ENCODE assay signal across 24 cellular contexts in genomic region chr3:158642474-158643210, GRCh38. TPM values are rescaled to one million over a fixed set of nuclear protein-coding genes. Genes with fewer than 3 reads are reported as not detected.
DNase-seq lines count a peak whose midpoint lies in the region; ATAC-seq and TF ChIP-seq lines count a peak whose summit lies in the region.
"Had no signal": no experiment of that assay in that cellular context is flagged by ENCODE, and none has a peak within 500 bp of the region (broad histone marks: within the 10 kb centered on the region; RNA-seq: fewer than 3 reads in every experiment).

No MANE protein-coding gene starts in this region.

- TF ChIP-seq CTCF in lower lobe of right lung (IDR thresholded peaks at IDR 0.05), result no peak
- TF ChIP-seq CTCF in uterus (IDR thresholded peaks at IDR 0.05), result no peak

- H3K27ac ChIP-seq in ACC112 (ENCODE audit: low read depth, low read length) (no peak overlapping the region), lower lobe of right lung (peak overlapping the region; percentile 13), uterus (no peak overlapping the region)
- no peak overlapping the region for H3K27ac ChIP-seq in CD4-positive, alpha-beta memory T cell (ENCODE audit: low read depth, low read length)
- H3K27ac ChIP-seq: KMS-11, pancreas, right atrium auricular region had no signal

- H3K4me1 ChIP-seq in ACC112 (ENCODE audit: control insufficient read depth, insufficient read depth, low read length, unreplicated experiment) (peaks cover 8% of the 10 kb centered on the region), lower lobe of right lung (peaks cover 22% of the 10 kb centered on the region), uterus (no peaks in the 10 kb centered on the region)
- peaks cover 34% of the 10 kb centered on the region for H3K4me1 ChIP-seq in CD4-positive, alpha-beta memory T cell (ENCODE audit: insufficient read depth, low read length)

- H3K27ac Mint-ChIP-seq in CD4-positive, alpha-beta memory T cell, result peak overlapping the region in 5 of 7 donors; percentile 14 to 47 (median 33)
- peak overlapping the region; percentile 63 for H3K27ac Mint-ChIP-seq in activated CD4-positive, alpha-beta memory T cell treated with anti-CD3 and anti-CD28 coated beads for 36 hours
- H3K27ac Mint-ChIP-seq: dendritic cell treated with granulocyte-macrophage colony-stimulating factor and Interleukin-4, amounts not matched to agents 40 ng/mL and 50 ng/mL, for 4 days; T-helper 1 cell treated with Interleukin-12 subunit alpha and Interleukin-12 subunit beta and Interleukin-4 antibody, amounts not matched to agents 30 μg/mL and 1 μg/mL, for 36 hours had no signal

- no peaks in the 10 kb centered on the region for H3K27me3 Mint-ChIP-seq in CD4-positive, alpha-beta memory T cell
- no peaks in the 10 kb centered on the region for H3K27me3 Mint-ChIP-seq in activated CD4-positive, alpha-beta memory T cell treated with anti-CD3 and anti-CD28 coated beads for 36 hours
- H3K27me3 Mint-ChIP-seq: dendritic cell treated with granulocyte-macrophage colony-stimulating factor and Interleukin-4, amounts not matched to agents 40 ng/mL and 50 ng/mL, for 4 days; naive B cell had no signal

- peaks cover 5 to 16% of the 10 kb centered on the region in 2 donors for H3K36me3 Mint-ChIP-seq in CD4-positive, alpha-beta memory T cell
- peaks cover 7% of the 10 kb centered on the region for H3K36me3 Mint-ChIP-seq in activated CD4-positive, alpha-beta memory T cell treated with anti-CD3 and anti-CD28 coated beads for 36 hours
- H3K36me3 Mint-ChIP-seq: naive B cell had no signal

- H3K4me3 ChIP-seq in ACC112 (ENCODE audit: low read depth, low read length) (no peak overlapping the region), lower lobe of right lung (no peak overlapping the region), uterus (no peak overlapping the region)
- no peak overlapping the region for H3K4me3 ChIP-seq in CD4-positive, alpha-beta memory T cell (ENCODE audit: low read length in 2 of 2)
- H3K4me3 ChIP-seq: pancreas, right atrium auricular region, spleen had no signal

- H3K9me3 ChIP-seq in CD4-positive, alpha-beta memory T cell (ENCODE audit: control insufficient read depth in 1 of 2, low read length in 2 of 2), result no peaks in the 10 kb centered on the region
- H3K9me3 ChIP-seq in lower lobe of right lung, result no peaks in the 10 kb centered on the region
- no peaks in the 10 kb centered on the region for H3K9me3 ChIP-seq in uterus
- H3K9me3 ChIP-seq: pancreas, right atrium auricular region, spleen had no signal

- peaks cover 27% of the 10 kb centered on the region for H3K79me2 ChIP-seq in ACC112 (ENCODE audit: control insufficient read depth, insufficient read depth, low read length, unreplicated experiment)

- ATAC-seq in lower lobe of right lung (peak; percentile 70 to 82), left lobe of liver (no peak)
- ATAC-seq: activated naive CD4-positive, alpha-beta T cell treated with anti-CD3 and anti-CD28 coated beads, Interleukin-2, amount 50 U/mL, for 72 hours; pancreas had no signal

- H3K4me3 Mint-ChIP-seq in CD4-positive, alpha-beta memory T cell, result peak overlapping the region in 2 of 8 donors; percentile 43 to 80
- H3K4me3 Mint-ChIP-seq in activated CD4-positive, alpha-beta memory T cell treated with anti-CD3 and anti-CD28 coated beads for 36 hours, result no peak overlapping the region
- H3K4me3 Mint-ChIP-seq: dendritic cell treated with granulocyte-macrophage colony-stimulating factor and Interleukin-4, amounts not matched to agents 40 ng/mL and 50 ng/mL, for 4 days; T-helper 1 cell treated with Interleukin-12 subunit alpha and Interleukin-12 subunit beta and Interleukin-4 antibody, amounts not matched to agents 30 μg/mL and 1 μg/mL, for 36 hours had no signal

- no peak for DNase-seq in CD4-positive, alpha-beta memory T cell
- DNase-seq in activated CD4-positive, alpha-beta memory T cell treated with anti-CD3 and anti-CD28 coated beads for 36 hours, result no peak
- DNase-seq in lower lobe of right lung (no peak), left lobe of liver (ENCODE audit: low spot score) (no peak), uterus (no peak), cerebellum (ENCODE audit: low spot score) (no peak)
- DNase-seq: activated CD4-positive, CD25-positive, alpha-beta regulatory T cell treated with anti-CD3 and anti-CD28 coated beads, Interleukin-2, amount 50 U/mL, for 72 hours; aorta; DMS79; glutamatergic neuron; naive B cell; NCI-H1105; NCI-H1930; NCI-H69; pancreas; spleen; stimulated activated CD4-positive, alpha-beta T cell treated with anti-CD3 and anti-CD28 coated beads, Interleukin-4, amount 100 ng/mL, for 24 hours; stimulated activated naive CD4-positive, alpha-beta T cell had no signal

- POLR2A ChIA-PET in CD4-positive, alpha-beta memory T cell (lab: Charles Lee; ENCODE audit: partially characterized antibody), result interaction anchor here (1.7 to 2.4 kb wide), 2 partner anchors 72 to 159 kb away, joined by 9 to 13 read pairs; partner anchors contain the start of genes MFSD1 and MLF1
- POLR2A ChIA-PET in activated CD4-positive, alpha-beta memory T cell treated with anti-CD3 and anti-CD28 coated beads for 36 hours (lab: Charles Lee), result no interaction called here

- TF ChIP-seq POLR2A in uterus (IDR thresholded peaks at IDR 0.05), result no peak

- H3K36me3 ChIP-seq in ACC112 (ENCODE audit: insufficient read depth, low read length) (peaks cover 10% of the 10 kb centered on the region; the same call in 1 of the 2 replicates), lower lobe of right lung (peaks cover 18% of the 10 kb centered on the region), uterus (no peaks in the 10 kb centered on the region)
- H3K36me3 ChIP-seq in CD4-positive, alpha-beta memory T cell (ENCODE audit: insufficient read depth, low read length), result no peaks in the 10 kb centered on the region
- H3K36me3 ChIP-seq: pancreas, right atrium auricular region had no signal

- H2AFZ ChIP-seq in ACC112 (ENCODE audit: low read length, unreplicated experiment), result peak overlapping the region; percentile 78

- CTCF ChIA-PET in CD4-positive, alpha-beta memory T cell (lab: Charles Lee; ENCODE audit: partially characterized antibody), result interaction anchor here (1.3 to 2.3 kb wide), 3 partner anchors 25 to 103 kb away, joined by 6 to 8 read pairs (median 7); partner anchors contain the start of gene MLF1
- CTCF ChIA-PET in activated CD4-positive, alpha-beta memory T cell treated with anti-CD3 and anti-CD28 coated beads for 36 hours (lab: Charles Lee), result interaction anchor here (1.1 to 2.8 kb wide), 4 partner anchors 16 to 160 kb away, joined by 3 to 8 read pairs (median 5); partner anchors contain the start of genes LXN and MFSD1

- intact Hi-C loops in CD4-positive, alpha-beta memory T cell (cut with micrococcal nuclease), result loop anchor here (5.0 kb wide), 2 partner anchors 160 to 530 kb away; partner anchors contain the start of genes MFSD1 and RSRC1
- intact Hi-C loops in activated CD4-positive, alpha-beta memory T cell treated with anti-CD3 and anti-CD28 coated beads for 36 hours (cut with micrococcal nuclease), result loop anchor here (5.0 to 10.0 kb wide), 6 partner anchors 80 to 1478 kb away; partner anchors contain the start of genes CCNL1, MFSD1 and SHOX2
- intact Hi-C loops in lower lobe of right lung (cut with DNase I) (no loop called here), uterus (cut with DNase I; ENCODE audit: low total_unique reads) (loop anchor here (10.0 kb wide), 1 partner anchor 152 kb away; no protein-coding TSS in a partner anchor)

- H3K4me1 Mint-ChIP-seq in CD4-positive, alpha-beta memory T cell, result peaks cover 28 to 54% (median 38%) of the 10 kb centered on the region in 4 donors
- peaks cover 31% of the 10 kb centered on the region for H3K4me1 Mint-ChIP-seq in activated CD4-positive, alpha-beta memory T cell treated with anti-CD3 and anti-CD28 coated beads for 36 hours (ENCODE audit: low read depth)

- H3K27me3 ChIP-seq in ACC112 (ENCODE audit: insufficient read depth, low read length), result no peaks in the 10 kb centered on the region
- H3K27me3 ChIP-seq in CD4-positive, alpha-beta memory T cell (ENCODE audit: insufficient read depth, low read length), result no peaks in the 10 kb centered on the region
- H3K27me3 ChIP-seq in lower lobe of right lung (ENCODE audit: low read depth), result no peaks in the 10 kb centered on the region
- no peaks in the 10 kb centered on the region for H3K27me3 ChIP-seq in uterus
- H3K27me3 ChIP-seq: pancreas, right atrium auricular region, spleen had no signal

- no peaks in the 10 kb centered on the region for H3K9me3 Mint-ChIP-seq in CD4-positive, alpha-beta memory T cell
- no peaks in the 10 kb centered on the region for H3K9me3 Mint-ChIP-seq in activated CD4-positive, alpha-beta memory T cell treated with anti-CD3 and anti-CD28 coated beads for 36 hours
- H3K9me3 Mint-ChIP-seq: activated naive CD4-positive, alpha-beta T cell treated with anti-CD3 and anti-CD28 coated beads, Interleukin-2, amount 50 U/mL, for 72 hours; dendritic cell treated with granulocyte-macrophage colony-stimulating factor and Interleukin-4, amounts not matched to agents 40 ng/mL and 50 ng/mL, for 4 days; naive B cell; T-helper 1 cell treated with Interleukin-12 subunit alpha and Interleukin-12 subunit beta and Interleukin-4 antibody, amounts not matched to agents 30 μg/mL and 1 μg/mL, for 36 hours had no signal

RNA-seq across cellular contexts. Expression of gene GFM1, which starts 1.7 kb away (rescaled TPM):
- 10 to 100 TPM; 42.7 to 44.2 TPM for total RNA-seq in CD4-positive, alpha-beta memory T cell
- polyA plus RNA-seq in CD4-positive, alpha-beta memory T cell, result 10 to 100 TPM; 40.9 to 43.7 TPM
- 10 to 100 TPM; 48.7 to 57.3 TPM for total RNA-seq in activated CD4-positive, alpha-beta memory T cell treated with anti-CD3 and anti-CD28 coated beads for 36 hours
- total RNA-seq in lower lobe of right lung (38.7 TPM), left lobe of liver (42.9 TPM), uterus (10 to 100 TPM; 32.6 to 81.4 (median 50.9) TPM), cerebellum (80.0 TPM)

RNA-seq across cellular contexts. Expression of gene LXN, which starts 29.8 kb away (rescaled TPM):
- 1 to 10 TPM; 7.7 to 8.1 TPM for total RNA-seq in CD4-positive, alpha-beta memory T cell
- 10 to 100 TPM; 14.3 to 27.5 TPM for polyA plus RNA-seq in CD4-positive, alpha-beta memory T cell
- 1 to 10 TPM; 8.1 to 8.6 TPM for total RNA-seq in activated CD4-positive, alpha-beta memory T cell treated with anti-CD3 and anti-CD28 coated beads for 36 hours
- total RNA-seq in lower lobe of right lung (18.8 TPM), left lobe of liver (0.68 TPM), uterus (10 to 100 TPM; 25.3 to 49.7 (median 34.8) TPM), cerebellum (5.0 TPM)
